In genomic region chr5:61912559-61912958, GRCh38 we compare ENCODE assay signal across 13 cellular contexts.
"Had no signal": no experiment of that assay in that cellular context is flagged by ENCODE, and none has a peak within 500 bp of the region (broad histone marks: within the 10 kb centered on the region; RNA-seq: fewer than 3 reads in every experiment).

No MANE protein-coding gene starts in this region.

- H3K9me3 ChIP-seq: colonic mucosa, gastrocnemius medialis had no signal

- ATAC-seq: effector memory CD8-positive, alpha-beta T cell; esophagus mucosa; foreskin keratinocyte; gastrocnemius medialis; gastroesophageal sphincter; heart left ventricle; heart right ventricle had no signal

- H3K4me3 ChIP-seq: colonic mucosa, coronary artery, dorsolateral prefrontal cortex, esophagus muscularis mucosa, esophagus squamous epithelium, gastrocnemius medialis, gastroesophageal sphincter, heart left ventricle, heart right ventricle had no signal

- H3K27ac ChIP-seq: colonic mucosa, coronary artery, dorsolateral prefrontal cortex, epithelial cell of prostate, esophagus muscularis mucosa, esophagus squamous epithelium, foreskin keratinocyte, gastrocnemius medialis, gastroesophageal sphincter, heart left ventricle, heart right ventricle had no signal

- H3K4me1 ChIP-seq: colonic mucosa, esophagus muscularis mucosa, gastrocnemius medialis, gastroesophageal sphincter, heart left ventricle, heart right ventricle had no signal

- H3K36me3 ChIP-seq: colonic mucosa, esophagus muscularis mucosa, esophagus squamous epithelium, gastrocnemius medialis, gastroesophageal sphincter, heart left ventricle, heart right ventricle had no signal
